10 cellular contexts compared by ENCODE assay signal in genomic region chr20:18139832-18140231, GRCh38. TPM values are rescaled to one million over a fixed set of nuclear protein-coding genes. Genes with fewer than 3 reads are reported as not detected.
DNase-seq lines count a peak whose midpoint lies in the region; FAIRE-seq and TF ChIP-seq lines count a peak whose summit lies in the region.
"Had no signal": no experiment of that assay in that cellular context is flagged by ENCODE, and none has a peak within 500 bp of the region (broad histone marks: within the 10 kb centered on the region; RNA-seq: fewer than 3 reads in every experiment).

No MANE protein-coding gene starts in this region.

- H3K27ac Mint-ChIP-seq in Caco-2 (ENCODE audit: unreplicated experiment) = peak overlapping the region; percentile 76
- H3K27ac Mint-ChIP-seq in HFFc6 = peak overlapping the region; percentile 19; the same call in 1 of the 2 replicates
- H3K27ac Mint-ChIP-seq in activated naive CD8-positive, alpha-beta T cell treated with anti-CD3 and anti-CD28 coated beads for 36 hours = peak overlapping the region; percentile 13
- H3K27ac Mint-ChIP-seq in neural crest cell (ENCODE audit: unreplicated experiment) = no peak overlapping the region

- H3K36me3 Mint-ChIP-seq in Caco-2 (ENCODE audit: insufficient read depth, unreplicated experiment) = peaks cover 47% of the 10 kb centered on the region
- H3K36me3 Mint-ChIP-seq in HFFc6 (ENCODE audit: low read depth) = peaks cover 7% of the 10 kb centered on the region; the same call in 1 of the 2 replicates
- peaks cover 24% of the 10 kb centered on the region for H3K36me3 Mint-ChIP-seq in activated naive CD8-positive, alpha-beta T cell treated with anti-CD3 and anti-CD28 coated beads for 36 hours
- H3K36me3 Mint-ChIP-seq in neural crest cell (ENCODE audit: low read depth) = peaks cover 3% of the 10 kb centered on the region

- intact Hi-C loops in Caco-2 (cut with micrococcal nuclease; ENCODE audit: unreplicated experiment) = loop anchor here (5.0 kb wide), 1 partner anchor 173 kb away; the partner anchor contains the start of genes MGME1 and SNX5

- no peaks in the 10 kb centered on the region for H3K9me3 ChIP-seq in Caco-2
- H3K9me3 ChIP-seq: thoracic aorta had no signal

- no peaks in the 10 kb centered on the region for H3K9me3 Mint-ChIP-seq in Caco-2 (ENCODE audit: unreplicated experiment)
- no peaks in the 10 kb centered on the region for H3K9me3 Mint-ChIP-seq in HFFc6
- H3K9me3 Mint-ChIP-seq in activated naive CD8-positive, alpha-beta T cell treated with anti-CD3 and anti-CD28 coated beads for 36 hours = no peaks in the 10 kb centered on the region
- no peaks in the 10 kb centered on the region for H3K9me3 Mint-ChIP-seq in neural crest cell

- POLR2A ChIA-PET in Caco-2 (lab: Charles Lee) = no interaction called here

- CTCF ChIA-PET in Caco-2 (lab: Charles Lee) = no interaction called here

- no peak for TF ChIP-seq CTCF in Caco-2 (IDR thresholded peaks at IDR 0.05; ENCODE audit: insufficient read depth in 1 of 2, low read depth in 1 of 2, low read length in 1 of 2, severe bottlenecking in 1 of 2, unreplicated experiment in 1 of 2)
- no peak for TF ChIP-seq CTCF in HFFc6 (IDR thresholded peaks at IDR 0.05)
- TF ChIP-seq CTCF in neural crest cell (conservative IDR thresholded peaks at IDR 0.05) = no peak

- peaks cover 36% of the 10 kb centered on the region for H3K4me1 ChIP-seq in Caco-2

- DNase-seq in Caco-2 (no peak), HFFc6 (no peak), neural crest cell (ENCODE audit: low read depth, low spot score) (no peak), H54 (ENCODE audit: insufficient read length, low spot score) (no peak), NK-92 (lab: John Stamatoyannopoulos, UW; ENCODE audit: unreplicated experiment) (no peak), T-helper 1 cell (no peak)
- DNase-seq in activated naive CD8-positive, alpha-beta T cell treated with anti-CD3 and anti-CD28 coated beads for 36 hours = no peak
- DNase-seq: effector CD4-positive, alpha-beta T cell; foreskin fibroblast had no signal

- H3K4me1 Mint-ChIP-seq in Caco-2 (ENCODE audit: low read depth, unreplicated experiment) (peaks cover 34% of the 10 kb centered on the region), HFFc6 (ENCODE audit: low read depth) (peaks cover 28% of the 10 kb centered on the region), neural crest cell (peaks cover 25% of the 10 kb centered on the region)
- peaks cover 26% of the 10 kb centered on the region for H3K4me1 Mint-ChIP-seq in activated naive CD8-positive, alpha-beta T cell treated with anti-CD3 and anti-CD28 coated beads for 36 hours

- no peak for FAIRE-seq in H54 (lab: Jason Lieb, UNC)

- H3K27me3 ChIP-seq in Caco-2 (replicated peaks; ENCODE audit: control insufficient read depth, insufficient read depth, low read length) = no peaks in the 10 kb centered on the region

- H3K4me3 Mint-ChIP-seq in Caco-2 (ENCODE audit: unreplicated experiment) (peak overlapping the region; percentile 74), HFFc6 (peak overlapping the region; percentile 84; the same call in 1 of the 2 replicates), neural crest cell (peak overlapping the region; percentile 68)
- peak overlapping the region; percentile 79 for H3K4me3 Mint-ChIP-seq in activated naive CD8-positive, alpha-beta T cell treated with anti-CD3 and anti-CD28 coated beads for 36 hours

- H3K36me3 ChIP-seq in Caco-2 (ENCODE audit: control insufficient read depth, insufficient read depth, low read length) = peaks cover 2% of the 10 kb centered on the region

- peak overlapping the region; percentile 80; the same call in 1 of the 2 replicates for H3K4me3 ChIP-seq in Caco-2 (ENCODE audit: low read depth, low read length)

- no peaks in the 10 kb centered on the region for H3K27me3 Mint-ChIP-seq in Caco-2 (ENCODE audit: insufficient read depth, unreplicated experiment)
- no peaks in the 10 kb centered on the region for H3K27me3 Mint-ChIP-seq in HFFc6 (ENCODE audit: insufficient read depth)
- H3K27me3 Mint-ChIP-seq in activated naive CD8-positive, alpha-beta T cell treated with anti-CD3 and anti-CD28 coated beads for 36 hours = no peaks in the 10 kb centered on the region
- H3K27me3 Mint-ChIP-seq in neural crest cell (ENCODE audit: low read depth) = no peaks in the 10 kb centered on the region

- BruUV-seq in Caco-2 (replicated peaks; lab: Mats Ljungman, UMichigan) = no TSS peak

- TF ChIP-seq POLR2A in H54 (IDR thresholded peaks at IDR 0.05; ENCODE audit: low read depth, low read length) = no peak

RNA-seq across cellular contexts. Expression of gene KAT14, which starts 2.2 kb away (rescaled TPM):
- total RNA-seq in Caco-2 (2022) = 77.1 and 83.2 TPM in 2 replicates
- total RNA-seq in HFFc6 (2021; fragmentation: NEBNext Ultra II Directional; extraction: Animal tissue kit (Norgen Biotek cat#: 25700)) = 10 to 100 TPM in 2 of 6 experiments, 1 to 10 TPM in 4; 8.9 to 10.3 (median 9.6) TPM
- total RNA-seq in activated naive CD8-positive, alpha-beta T cell treated with anti-CD3 and anti-CD28 coated beads for 36 hours = 10 to 100 TPM; 16.6 to 16.7 TPM
- 30.7 and 31.9 TPM in 2 replicates for total RNA-seq in neural crest cell

RNA-seq across cellular contexts. Expression of gene PET117, which starts 2.2 kb away (rescaled TPM):
- 30.2 and 30.9 TPM in 2 replicates for total RNA-seq in Caco-2 (2022)
- total RNA-seq in HFFc6 (2021; fragmentation: NEBNext Ultra II Directional; extraction: Animal tissue kit (Norgen Biotek cat#: 25700)) = 10 to 100 TPM in 5 of 6 experiments, 1 to 10 TPM in 1; 8.9 to 12.8 (median 11.8) TPM
- 10 to 100 TPM; 21.4 to 21.9 TPM for total RNA-seq in activated naive CD8-positive, alpha-beta T cell treated with anti-CD3 and anti-CD28 coated beads for 36 hours
- total RNA-seq in neural crest cell = 17.8 and 18.7 TPM in 2 replicates
